ENCODE assay signal across 19 cellular contexts in the genomic region with DNA sequence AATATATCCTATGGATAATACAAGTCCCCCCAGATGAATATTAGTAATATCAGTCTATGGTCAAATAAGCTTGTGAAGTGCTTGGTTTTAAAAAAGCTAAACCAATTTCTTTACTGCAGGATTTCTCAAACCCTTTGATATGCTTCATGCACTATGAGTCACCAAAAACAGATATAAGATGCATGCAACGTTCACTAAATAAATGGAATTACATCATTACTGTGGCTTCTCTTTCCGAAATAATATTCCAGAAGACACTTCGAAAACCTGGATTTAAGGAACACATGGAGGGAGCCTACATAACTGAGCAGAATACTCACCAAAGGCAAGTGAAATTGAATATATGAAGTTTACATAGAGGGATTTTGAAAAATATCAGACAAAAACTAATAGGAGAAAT.
DNase-seq lines count a peak whose midpoint lies in the region; ATAC-seq, FAIRE-seq and TF ChIP-seq lines count a peak whose summit lies in the region.
"Had no signal": no experiment of that assay in that cellular context is flagged by ENCODE, and none has a peak within 500 bp of the region (broad histone marks: within the 10 kb centered on the region; RNA-seq: fewer than 3 reads in every experiment).

No MANE protein-coding gene starts in this region.

- H3K9me3 ChIP-seq in hepatocyte (ENCODE audit: low read depth), result no peaks in the 10 kb centered on the region
- H3K9me3 ChIP-seq: ascending aorta, neutrophil had no signal

- no peaks in the 10 kb centered on the region for H3K9me2 ChIP-seq in hepatocyte (replicated peaks; ENCODE audit: insufficient read depth)

- no peaks in the 10 kb centered on the region for H4K20me1 ChIP-seq in hepatocyte (ENCODE audit: insufficient read depth, poor library complexity, severe bottlenecking)

- H2AFZ ChIP-seq in hepatocyte, result no peak overlapping the region

- H3K36me3 ChIP-seq in bronchial epithelial cell (ENCODE audit: control insufficient read depth, insufficient read depth, low read length) (no peaks in the 10 kb centered on the region), hepatocyte (replicated peaks; ENCODE audit: insufficient read depth, low read depth) (no peaks in the 10 kb centered on the region)
- H3K36me3 ChIP-seq: ascending aorta, neutrophil had no signal

- DNase-seq in AG09309 (ENCODE audit: low read depth) (peak; percentile 62), LHCN-M2 (ENCODE audit: low read depth) (peak; percentile 80), bronchial epithelial cell (ENCODE audit: low read depth) (peak; percentile 48), hepatocyte (ENCODE audit: low spot score) (peak; percentile 11), LoVo (ENCODE audit: low spot score) (no peak), glutamatergic neuron (no peak)
- DNase-seq in activated CD4-positive, alpha-beta T cell treated with anti-CD3 and anti-CD28 coated beads, Interleukin-2, amount 50 U/mL, for 48 hours, result no peak
- DNase-seq: dermis blood vessel endothelial cell; midbrain; NCI-H1092; NCI-H526; right cardiac atrium; stimulated activated CD4-positive, alpha-beta T cell treated with anti-CD3 and anti-CD28 coated beads, Interleukin-2, amount 100 ng/mL, for 24 hours; T-helper 9 cell had no signal

- H3K27me3 ChIP-seq in bronchial epithelial cell (ENCODE audit: control insufficient read depth, insufficient read depth, low read length) (no peaks in the 10 kb centered on the region), hepatocyte (no peaks in the 10 kb centered on the region)
- H3K27me3 ChIP-seq: ascending aorta, neutrophil had no signal

- ATAC-seq in HG02884 (IDR thresholded peaks at IDR 0.05; ENCODE audit: unreplicated experiment), result no peak
- ATAC-seq: activated CD4-positive, CD25-positive, alpha-beta regulatory T cell treated with anti-CD3 and anti-CD28 coated beads, Interleukin-2, amount 50 U/mL, for 24 hours; GM12878; right cardiac atrium had no signal

- H3K36me3 Mint-ChIP-seq in glutamatergic neuron (ENCODE audit: unreplicated experiment), result no peaks in the 10 kb centered on the region

- no peaks in the 10 kb centered on the region for H3K4me1 ChIP-seq in hepatocyte (ENCODE audit: insufficient read depth)
- H3K4me1 ChIP-seq: ascending aorta had no signal

- H3K4me3 ChIP-seq in AG09309 (ENCODE audit: control insufficient read depth, low read depth, low read length), result no peak overlapping the region
- no peak overlapping the region for H3K4me3 ChIP-seq in bronchial epithelial cell (ENCODE audit: low read depth, low read length)
- no peak overlapping the region for H3K4me3 ChIP-seq in hepatocyte
- H3K4me3 ChIP-seq: ascending aorta, GM12878 had no signal

- no peak overlapping the region for H3K4me3 Mint-ChIP-seq in glutamatergic neuron (ENCODE audit: unreplicated experiment)

- no peak overlapping the region for H3K4me2 ChIP-seq in hepatocyte

- TF ChIP-seq CTCF in AG09309 (IDR thresholded peaks at IDR 0.05; ENCODE audit: control insufficient read depth, insufficient read depth, low read depth, low read length, missing control alignments) (no peak), bronchial epithelial cell (IDR thresholded peaks at IDR 0.05; ENCODE audit: insufficient read depth, low read length, severe bottlenecking) (no peak), hepatocyte (IDR thresholded peaks at IDR 0.05; ENCODE audit: poor library complexity) (no peak), glutamatergic neuron (IDR thresholded peaks at IDR 0.05; ENCODE audit: partially characterized antibody, unreplicated experiment) (no peak)

- H3K27ac Mint-ChIP-seq in glutamatergic neuron (ENCODE audit: unreplicated experiment), result no peak overlapping the region

- H3K79me2 ChIP-seq in hepatocyte, result no peaks in the 10 kb centered on the region

- 76% methylated on average over 3 of the region's 3 CpGs for WGBS in hepatocyte (ENCODE audit: low lambda C conversion rate, missing lambda C conversion rate)

- H3K4me1 Mint-ChIP-seq in glutamatergic neuron (ENCODE audit: low read depth, unreplicated experiment), result no peaks in the 10 kb centered on the region

- no peak overlapping the region for H3K27ac ChIP-seq in hepatocyte
- H3K27ac ChIP-seq: ascending aorta, neutrophil had no signal

- no peaks in the 10 kb centered on the region for H3K27me3 Mint-ChIP-seq in glutamatergic neuron (ENCODE audit: unreplicated experiment)

- H3K9me3 Mint-ChIP-seq in glutamatergic neuron (ENCODE audit: unreplicated experiment), result peaks cover 1% of the 10 kb centered on the region

- no peak for FAIRE-seq in bronchial epithelial cell (lab: Jason Lieb, UNC)
- FAIRE-seq: GM12878 had no signal

Comparison
In these comparisons a context has a peak if more than half of its experiments do, and no peak if none do; other contexts are left out.
1. DNase-seq: peak in AG09309 (single experiment), LHCN-M2 (single experiment), bronchial epithelial cell (single experiment) and hepatocyte (single experiment); none in LoVo (single experiment), activated CD4-positive, alpha-beta T cell treated with anti-CD3 and anti-CD28 coated beads, Interleukin-2, amount 50 U/mL, for 48 hours (0 of 2) and glutamatergic neuron (single experiment).